8 cellular contexts compared by ENCODE assay signal in the genomic region with DNA sequence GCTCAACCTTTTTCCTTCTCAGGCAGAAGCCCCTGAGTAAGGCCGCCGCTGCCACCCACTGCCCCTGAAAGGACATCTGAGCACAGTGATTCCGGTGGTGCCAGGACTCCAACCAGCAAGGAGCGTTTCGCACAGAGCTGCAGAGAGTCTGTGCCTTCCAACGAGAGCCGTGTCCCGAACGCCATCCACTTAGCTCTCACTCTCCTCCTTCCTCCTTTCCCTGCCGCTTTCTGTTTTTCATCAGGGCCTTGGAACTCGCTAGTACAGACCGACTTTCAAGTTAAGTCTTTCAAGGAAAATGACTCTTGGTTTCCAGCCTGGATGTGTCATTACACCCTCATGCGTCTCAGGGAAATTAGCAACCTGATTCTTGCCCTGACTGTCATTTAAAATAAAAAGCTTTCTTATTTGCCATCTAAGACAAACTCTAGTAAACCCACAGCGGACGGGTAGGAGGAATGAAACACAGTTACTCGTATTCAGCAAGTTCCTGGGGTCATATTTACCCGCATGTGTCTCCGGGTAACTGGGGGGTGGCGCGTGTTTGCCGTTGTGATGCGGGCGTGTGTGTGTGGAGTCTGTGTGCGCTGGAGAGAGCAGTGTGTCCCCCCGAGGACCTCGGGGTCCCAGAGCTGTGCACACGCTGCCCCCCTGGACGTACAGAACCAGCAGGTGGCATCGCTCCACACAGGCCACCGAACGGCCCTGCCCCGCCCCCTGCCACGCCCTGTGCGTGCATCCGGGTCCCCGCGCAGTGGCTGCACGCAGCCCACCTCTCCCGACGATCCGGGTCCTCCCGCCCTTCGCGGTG. TPM values are rescaled to one million over a fixed set of nuclear protein-coding genes. Genes with fewer than 3 reads are reported as not detected.
DNase-seq lines count a peak whose midpoint lies in the region; ATAC-seq and TF ChIP-seq lines count a peak whose summit lies in the region.

No MANE protein-coding gene starts in this region.

- H3K36me3 ChIP-seq in PC-3 (ENCODE audit: low read depth, low read length) (peaks cover 32% of the 10 kb centered on the region), heart right ventricle (no peaks in the 10 kb centered on the region)

- WGBS in heart right ventricle, 2 donors: 9 to 21% methylated on average over 42 to 44 of the region's 44 CpGs

- DNase-seq in AG10803 (ENCODE audit: low read depth): peak; percentile 53
- DNase-seq in PC-3: peak; percentile 86
- peak; percentile 64 for DNase-seq in activated naive CD4-positive, alpha-beta T cell treated with anti-CD3 and anti-CD28 coated beads, Interleukin-2, amount 50 U/mL, for 16 hours
- DNase-seq in heart right ventricle: peak; percentile 24 to 34
- DNase-seq in skeletal muscle cell (ENCODE audit: low read depth): no peak
- DNase-seq in NCI-H146 (lab: John Stamatoyannopoulos, UW): no peak

- H3K79me2 ChIP-seq in PC-3 (ENCODE audit: low read length): peaks cover 58% of the 10 kb centered on the region

- peak overlapping the region; percentile 64 for H2AFZ ChIP-seq in PC-3 (ENCODE audit: low read length)

- POLR2A ChIA-PET in PC-3 (lab: Charles Lee; ENCODE audit: unreplicated experiment): interaction anchor here (0.5 to 1.6 kb wide), 7 partner anchors 28 to 498 kb away, joined by 3 to 18 read pairs (median 6); partner anchors contain the start of gene ALDH1A3

- H3K9ac ChIP-seq in PC-3 (ENCODE audit: low read length): peak overlapping the region; percentile 99

- CTCF ChIA-PET in PC-3 (lab: Charles Lee): no interaction called here

- peak overlapping the region; percentile 84 for H3K4me2 ChIP-seq in PC-3 (ENCODE audit: low read length)

- intact Hi-C loops in PC-3 (cut with micrococcal nuclease): loop anchor here (1.0 to 2.0 kb wide), 2 partner anchors 24 to 128 kb away; no protein-coding TSS in a partner anchor
- intact Hi-C loops in heart right ventricle (cut with DNase I): no loop called here

- TF ChIP-seq CTCF in AG10803 (conservative IDR thresholded peaks at IDR 0.05; ENCODE audit: low read length): peak; percentile 39
- peak; percentile 68 for TF ChIP-seq CTCF in PC-3 (conservative IDR thresholded peaks at IDR 0.05; ENCODE audit: low read depth, low read length)
- TF ChIP-seq CTCF in heart right ventricle (IDR thresholded peaks at IDR 0.05): peak in 4 of 9 donors; percentile 9 to 41 (median 24)

- no peaks in the 10 kb centered on the region for H3F3A ChIP-seq in PC-3 (ENCODE audit: low read length, unreplicated experiment)

- BruUV-seq in PC-3 (replicated peaks; lab: Mats Ljungman, UMichigan): TSS peak; percentile 79

- H3K27ac ChIP-seq in PC-3 (ENCODE audit: low read length) (peak overlapping the region; percentile 98), heart right ventricle (peak overlapping the region in 2 of 10 donors; percentile 15 to 38)

- H3K4me3 ChIP-seq in AG10803 (ENCODE audit: low read length) (peak overlapping the region; percentile 69), PC-3 (ENCODE audit: low read length) (peak overlapping the region; percentile 77), heart right ventricle (peak overlapping the region; percentile 14 to 57 (median 50)), skeletal muscle cell (ENCODE audit: low read depth, low read length) (peak overlapping the region; percentile 60)

- H3K27me3 ChIP-seq in PC-3 (ENCODE audit: low read length) (no peaks in the 10 kb centered on the region), heart right ventricle (peaks cover 0 to 35% (median 32%) of the 10 kb centered on the region in 7 donors)

- no peaks in the 10 kb centered on the region for H3K9me2 ChIP-seq in PC-3 (replicated peaks; ENCODE audit: low read length)

- H3K9me3 ChIP-seq in PC-3 (ENCODE audit: low read length): no peaks in the 10 kb centered on the region
- H3K9me3 ChIP-seq in heart right ventricle: no peaks in the 10 kb centered on the region

- H3K4me1 ChIP-seq in PC-3 (ENCODE audit: insufficient read depth, low read length) (peaks cover 45% of the 10 kb centered on the region), heart right ventricle (peaks cover 0 to 13% (median 7%) of the 10 kb centered on the region in 9 donors)

- H4K20me1 ChIP-seq in PC-3 (ENCODE audit: low read length): peaks cover 10% of the 10 kb centered on the region; the same call in 1 of the 2 replicates

- peak; percentile 69 for ATAC-seq in GM21423 (IDR thresholded peaks at IDR 0.05; ENCODE audit: unreplicated experiment)
- ATAC-seq in PC-3: peak; percentile 79
- peak; percentile 55 to 83 (median 74) for ATAC-seq in heart right ventricle
- no peak for ATAC-seq in HG03039 (IDR thresholded peaks at IDR 0.05; ENCODE audit: unreplicated experiment)

RNA-seq across cellular contexts. Expression of gene ALDH1A3, which starts 30.4 kb away (rescaled TPM):
- total RNA-seq in PC-3 (2014; rRNA removed) (5,398 and 6,043 TPM in 2 replicates), heart right ventricle (10 to 100 TPM in 1 of 10 donors, 1 to 10 TPM in 8, under 1 TPM in 1; 0.96 to 24.9 (median 2.3) TPM)
- 1 to 10 TPM; 2.1 to 4.9 TPM for polyA plus RNA-seq in heart right ventricle

Comparison
In these comparisons a context has a peak if more than half of its experiments do, and no peak if none do; other contexts are left out.
1. DNase-seq: peak in AG10803 (single experiment), PC-3 (single experiment), activated naive CD4-positive, alpha-beta T cell treated with anti-CD3 and anti-CD28 coated beads, Interleukin-2, amount 50 U/mL, for 16 hours (single experiment) and heart right ventricle (2 of 2); none in skeletal muscle cell (single experiment) and NCI-H146 (single experiment).
2. RNA of gene ALDH1A3, which starts 30.4 kb away (total RNA-seq): 5,398 to 6,043 TPM in PC-3; 0.96 to 24.9 TPM in heart right ventricle; every median in the first group is over 100 times any median in the second.
3. Peak in every context shown above with its lines, with median percentiles within 50 percentile points of each other: H3K4me3 ChIP-seq.